ENCODE assay signal across 12 cellular contexts in the genomic region with DNA sequence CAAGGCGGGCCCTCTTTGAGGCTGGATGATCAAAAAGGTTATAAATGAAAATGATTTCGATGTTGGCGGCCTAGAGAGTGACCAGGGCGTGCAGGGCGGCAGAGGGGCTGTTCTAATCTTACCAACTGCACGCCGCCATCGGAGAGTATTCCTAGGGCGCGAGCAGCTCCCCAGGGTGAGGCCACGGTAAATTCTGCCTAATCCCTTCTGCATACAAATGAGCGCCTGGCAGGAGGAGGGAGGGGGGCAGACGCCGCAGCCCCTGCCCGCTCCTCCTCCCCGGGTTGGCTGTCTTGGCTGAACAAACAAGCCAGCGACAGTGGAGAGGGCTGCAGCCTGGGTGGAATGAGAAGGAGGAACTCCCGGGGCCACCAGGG.
DNase-seq lines count a peak whose midpoint lies in the region; TF ChIP-seq lines count a peak whose summit lies in the region.
"Had no signal": no experiment of that assay in that cellular context is flagged by ENCODE, and none has a peak within 500 bp of the region (broad histone marks: within the 10 kb centered on the region; RNA-seq: fewer than 3 reads in every experiment).

No MANE protein-coding gene starts in this region.

- H3K4me1 ChIP-seq in hepatocyte (ENCODE audit: insufficient read depth) (peaks cover 14% of the 10 kb centered on the region), skeletal muscle tissue (ENCODE audit: control insufficient read depth in 3 of 3, insufficient read depth in 3 of 3, low read length in 3 of 3) (peaks cover 21 to 49% (median 24%) of the 10 kb centered on the region in 3 donors)

- H3K36me3 ChIP-seq in hepatocyte (replicated peaks; ENCODE audit: insufficient read depth, low read depth) = no peaks in the 10 kb centered on the region
- H3K36me3 ChIP-seq in skeletal muscle tissue (ENCODE audit: control insufficient read depth in 3 of 3, insufficient read depth in 3 of 3, low read length in 3 of 3) = no peaks in the 10 kb centered on the region

- no peaks in the 10 kb centered on the region for H3K79me2 ChIP-seq in hepatocyte

- WGBS in hepatocyte (ENCODE audit: low lambda C conversion rate, missing lambda C conversion rate) = 13% methylated on average over 18 of the region's 18 CpGs

- DNase-seq in HuH-7 (ENCODE audit: low spot score) = peak; percentile 15
- DNase-seq in NCI-H526 (lab: John Stamatoyannopoulos, UW) = peak; percentile 25 to 68
- DNase-seq in hepatocyte (ENCODE audit: low spot score) = peak; percentile 38
- DNase-seq in MV-4-11 (lab: John Stamatoyannopoulos, UW) = no peak
- no peak for DNase-seq in central memory CD4-positive, alpha-beta T cell
- DNase-seq in activated CD4-positive, CD25-positive, alpha-beta regulatory T cell (lab: John Stamatoyannopoulos, UW) = no peak
- DNase-seq: activated CD4-positive, alpha-beta T cell treated with anti-CD3 and anti-CD28 coated beads, Interleukin-2, amount 50 U/mL, for 1 hour; activated naive CD4-positive, alpha-beta T cell treated with Interleukin-2 at 50 U/mL for 16 hours; CD4-positive, alpha-beta memory T cell; immature natural killer cell; T-helper 17 cell had no signal

- H3K27me3 ChIP-seq in hepatocyte = no peaks in the 10 kb centered on the region
- H3K27me3 ChIP-seq in skeletal muscle tissue (ENCODE audit: control insufficient read depth in 3 of 3, insufficient read depth in 3 of 3, low read length in 3 of 3) = no peaks in the 10 kb centered on the region

- H3K4me3 ChIP-seq in hepatocyte (no peak overlapping the region), skeletal muscle tissue (ENCODE audit: low read length in 3 of 3) (peak overlapping the region in 1 of 3 donors; percentile 8)

- H3K9ac ChIP-seq in skeletal muscle tissue (ENCODE audit: low read depth in 1 of 3, low read length in 3 of 3) = peak overlapping the region in 2 of 3 donors; percentile 42 to 66

- H3K9me2 ChIP-seq in hepatocyte (replicated peaks; ENCODE audit: insufficient read depth) = no peaks in the 10 kb centered on the region

- H2AFZ ChIP-seq in hepatocyte = no peak overlapping the region

- H4K20me1 ChIP-seq in hepatocyte (ENCODE audit: insufficient read depth, poor library complexity, severe bottlenecking) = no peaks in the 10 kb centered on the region

- no peak for TF ChIP-seq CTCF in hepatocyte (IDR thresholded peaks at IDR 0.05; ENCODE audit: poor library complexity)

- H3K27ac ChIP-seq in hepatocyte (peak overlapping the region; percentile 40), skeletal muscle tissue (ENCODE audit: low read depth, low read length) (peak overlapping the region; percentile 8)

- H3K9me3 ChIP-seq in hepatocyte (ENCODE audit: low read depth) (no peaks in the 10 kb centered on the region), skeletal muscle tissue (ENCODE audit: control insufficient read depth in 3 of 3, low read length in 3 of 3) (no peaks in the 10 kb centered on the region)

- peak overlapping the region; percentile 69 for H3K4me2 ChIP-seq in hepatocyte

Comparison
In these comparisons a context has a peak if more than half of its experiments do, and no peak if none do; other contexts are left out.
1. DNase-seq: peak in HuH-7 (single experiment), NCI-H526 (2 of 2) and hepatocyte (single experiment); none in MV-4-11 (single experiment), central memory CD4-positive, alpha-beta T cell (single experiment) and activated CD4-positive, CD25-positive, alpha-beta regulatory T cell (0 of 4).